10 cellular contexts compared by ENCODE assay signal in genomic region chr20:32534661-32535240, GRCh38. TPM values are rescaled to one million over a fixed set of nuclear protein-coding genes. Genes with fewer than 3 reads are reported as not detected.
A peak's percentile ranks its signal among the peaks of the same experiment; 100 is the strongest.
DNase-seq lines count a peak whose midpoint lies in the region; ATAC-seq and TF ChIP-seq lines count a peak whose summit lies in the region.
"Had no signal": no experiment of that assay in that cellular context is flagged by ENCODE, and none has a peak within 500 bp of the region (broad histone marks: within the 10 kb centered on the region; RNA-seq: fewer than 3 reads in every experiment).

No MANE protein-coding gene starts in this region.

- H3K27me3 ChIP-seq in WERI-Rb-1 (ENCODE audit: insufficient read depth, low read depth, severe bottlenecking) (no peaks in the 10 kb centered on the region), ovary (no peaks in the 10 kb centered on the region)

- peaks cover 40% of the 10 kb centered on the region for H3K4me1 Mint-ChIP-seq in chondrocyte (ENCODE audit: low read depth)
- H3K4me1 Mint-ChIP-seq in stimulated activated memory B cell treated with anti-CD40 and anti-IgM and Interleukin-4, amounts not matched to agents 10 μg/mL and 1 μg/mL and 100 μg/mL, for 72 hours, result peaks cover 53% of the 10 kb centered on the region

- TF ChIP-seq CTCF in WERI-Rb-1 (IDR thresholded peaks at IDR 0.05; ENCODE audit: low read depth, low read length) (no peak), chondrocyte (IDR thresholded peaks at IDR 0.05) (no peak), ovary (IDR thresholded peaks at IDR 0.05) (no peak)

- intact Hi-C loops in ovary (cut with DNase I), result no loop called here

- no peak for TF ChIP-seq EP300 in ovary (IDR thresholded peaks at IDR 0.05)

- no peak for ATAC-seq in stimulated activated memory B cell treated with anti-CD40 and anti-IgM and Interleukin-4, amounts not matched to agents 10 μg/mL and 1 μg/mL and 100 μg/mL, for 72 hours
- ATAC-seq: left colon had no signal

- H3K36me3 Mint-ChIP-seq in chondrocyte (ENCODE audit: low read depth), result no peaks in the 10 kb centered on the region
- no peaks in the 10 kb centered on the region for H3K36me3 Mint-ChIP-seq in stimulated activated memory B cell treated with anti-CD40 and anti-IgM and Interleukin-4, amounts not matched to agents 10 μg/mL and 1 μg/mL and 100 μg/mL, for 72 hours

- no peaks in the 10 kb centered on the region for H3K36me3 ChIP-seq in WERI-Rb-1
- H3K36me3 ChIP-seq in ovary, result no peaks in the 10 kb centered on the region

- no peak for TF ChIP-seq POLR2A in ovary (IDR thresholded peaks at IDR 0.05)

- no peak overlapping the region for H3K27ac Mint-ChIP-seq in chondrocyte (ENCODE audit: unreplicated experiment)
- peak overlapping the region; percentile 82 for H3K27ac Mint-ChIP-seq in stimulated activated memory B cell treated with anti-CD40 and anti-IgM and Interleukin-4, amounts not matched to agents 10 μg/mL and 1 μg/mL and 100 μg/mL, for 72 hours

- DNase-seq in NCI-H187 (lab: John Stamatoyannopoulos, UW) (peak; percentile 37 to 57), NCI-H187 treated with DMSO at 0.1 percent for 48 hours (lab: John Stamatoyannopoulos, UW) (no peak), WERI-Rb-1 (no peak), chondrocyte (ENCODE audit: low spot score) (no peak), NCI-H2081 (lab: John Stamatoyannopoulos, UW) (no peak), AG08395 (ENCODE audit: low spot score) (no peak), ovary (no peak)
- DNase-seq: NCI-H446 treated with DMSO at 0.1 percent for 48 hours had no signal

- H3K27ac ChIP-seq in WERI-Rb-1 (peak overlapping the region; percentile 95), ovary (no peak overlapping the region)

- H3K4me3 ChIP-seq in WERI-Rb-1 (ENCODE audit: low read depth, low read length) (no peak overlapping the region), ovary (no peak overlapping the region)

- no peaks in the 10 kb centered on the region for H3K9me3 Mint-ChIP-seq in chondrocyte (ENCODE audit: low read depth)
- H3K9me3 Mint-ChIP-seq in stimulated activated memory B cell treated with anti-CD40 and anti-IgM and Interleukin-4, amounts not matched to agents 10 μg/mL and 1 μg/mL and 100 μg/mL, for 72 hours, result no peaks in the 10 kb centered on the region

- peaks cover 10% of the 10 kb centered on the region for H3K4me1 ChIP-seq in ovary (ENCODE audit: insufficient read depth)

- H3K4me3 Mint-ChIP-seq in chondrocyte (ENCODE audit: unreplicated experiment), result peak overlapping the region; percentile 48
- peak overlapping the region; percentile 83 for H3K4me3 Mint-ChIP-seq in stimulated activated memory B cell treated with anti-CD40 and anti-IgM and Interleukin-4, amounts not matched to agents 10 μg/mL and 1 μg/mL and 100 μg/mL, for 72 hours

- H3K9me3 ChIP-seq in WERI-Rb-1 (ENCODE audit: severe bottlenecking) (no peaks in the 10 kb centered on the region), ovary (no peaks in the 10 kb centered on the region)

- H3K27me3 Mint-ChIP-seq in chondrocyte (ENCODE audit: low read depth), result no peaks in the 10 kb centered on the region
- no peaks in the 10 kb centered on the region for H3K27me3 Mint-ChIP-seq in stimulated activated memory B cell treated with anti-CD40 and anti-IgM and Interleukin-4, amounts not matched to agents 10 μg/mL and 1 μg/mL and 100 μg/mL, for 72 hours

- 72 to 82% (median 73%) methylated on average over 8 of the region's 8 CpGs for WGBS in ovary, 3 donors

RNA-seq across cellular contexts. Expression of gene NOL4L, which starts 50.4 kb away (rescaled TPM):
- total RNA-seq in chondrocyte (37.7 to 42.7 TPM (median 40.0 TPM) in 3 replicates), ovary (10 to 100 TPM in 5 of 7 donors, 1 to 10 TPM in 2; 3.3 to 17.1 (median 10.7) TPM)
- 1 to 10 TPM; 3.8 to 7.6 TPM for polyA plus RNA-seq in ovary

Comparison
In these comparisons a context has a peak if more than half of its experiments do, and no peak if none do; other contexts are left out.
1. DNase-seq: peak in NCI-H187 (2 of 2); none in NCI-H187 treated with DMSO at 0.1 percent for 48 hours (single experiment), WERI-Rb-1 (single experiment), chondrocyte (single experiment), NCI-H2081 (0 of 2), AG08395 (single experiment) and ovary (0 of 5).